8 cellular contexts compared by ENCODE assay signal in the genomic region with DNA sequence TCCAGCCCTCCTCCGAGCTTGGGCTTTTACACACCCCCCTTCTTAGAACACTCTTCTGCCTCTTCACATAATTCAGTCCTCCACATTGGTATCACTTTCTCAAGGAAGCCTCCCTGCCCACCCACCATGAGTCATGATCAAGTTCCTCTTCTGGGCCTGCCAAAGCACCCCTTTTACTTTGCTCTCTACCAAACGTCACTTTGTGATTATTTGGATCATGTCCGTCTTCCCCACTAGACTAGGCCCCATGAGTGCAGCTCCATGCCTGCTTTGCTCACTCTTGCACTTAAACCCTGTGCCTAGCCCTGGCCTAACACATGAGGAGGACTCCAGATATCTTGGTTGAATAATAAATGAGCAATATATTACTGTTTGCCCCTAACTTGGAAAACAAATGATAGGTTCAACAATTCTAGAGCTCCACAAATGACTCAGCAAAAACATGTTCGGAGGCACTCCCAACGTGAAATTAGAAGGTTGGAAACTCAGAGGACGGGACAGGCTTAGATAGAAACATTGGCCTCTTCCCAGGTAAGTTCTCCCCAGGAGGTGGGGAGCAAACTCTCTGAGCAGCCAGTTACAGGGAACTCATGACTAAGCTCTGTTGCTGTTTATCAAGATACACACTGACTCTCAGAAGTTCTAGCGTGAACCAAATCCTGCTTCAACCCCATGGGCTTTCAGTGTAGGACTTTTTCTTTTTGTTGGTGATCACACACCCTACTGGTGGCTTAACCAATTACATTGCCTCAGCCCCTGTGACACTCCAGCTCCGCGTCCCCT. TPM values are rescaled to one million over a fixed set of nuclear protein-coding genes. Genes with fewer than 3 reads are reported as not detected.
A peak's percentile ranks its signal among the peaks of the same experiment; 100 is the strongest.
DNase-seq lines count a peak whose midpoint lies in the region; ATAC-seq and TF ChIP-seq lines count a peak whose summit lies in the region.

No MANE protein-coding gene starts in this region.

- H3K27ac Mint-ChIP-seq in T-helper 1 cell treated with Interleukin-12 subunit alpha and Interleukin-12 subunit beta and Interleukin-4 antibody, amounts not matched to agents 30 μg/mL and 1 μg/mL, for 36 hours: peak overlapping the region; percentile 32
- H3K27ac Mint-ChIP-seq in stimulated activated naive B cell treated with anti-CD40 and anti-IgM and Interleukin-4, amounts not matched to agents 10 μg/mL and 1 μg/mL and 100 μg/mL, for 72 hours: peak overlapping the region; percentile 57

- no peak overlapping the region for H3K4me3 ChIP-seq in GM12865 (ENCODE audit: low read depth, low read length)
- H3K4me3 ChIP-seq in lower lobe of right lung: no peak overlapping the region

- peak; percentile 93 to 94 for ATAC-seq in lower lobe of right lung
- ATAC-seq in stimulated activated naive B cell treated with anti-CD40 and anti-IgM and Interleukin-4, amounts not matched to agents 10 μg/mL and 1 μg/mL and 100 μg/mL, for 72 hours (replicated peaks): peak; percentile 92 to 94
- ATAC-seq in GM21360 (IDR thresholded peaks at IDR 0.05; ENCODE audit: unreplicated experiment): no peak

- no peak overlapping the region for H3K27ac ChIP-seq in 22Rv1
- H3K27ac ChIP-seq in lower lobe of right lung: peak overlapping the region; percentile 69

- DNase-seq in GM12865 (ENCODE audit: low read depth): peak; percentile 87
- DNase-seq in Kasumi-1 (lab: John Stamatoyannopoulos, UW): peak; percentile 91 to 92
- DNase-seq in dermis blood vessel endothelial cell: peak; percentile 94
- peak; percentile 53 for DNase-seq in lower lobe of right lung
- DNase-seq in stimulated activated naive B cell treated with anti-CD40 and anti-IgM and Interleukin-4, amounts not matched to agents 10 μg/mL and 1 μg/mL and 100 μg/mL, for 72 hours: peak; percentile 54

- no peaks in the 10 kb centered on the region for H3K9me3 Mint-ChIP-seq in T-helper 1 cell treated with Interleukin-12 subunit alpha and Interleukin-12 subunit beta and Interleukin-4 antibody, amounts not matched to agents 30 μg/mL and 1 μg/mL, for 36 hours
- no peaks in the 10 kb centered on the region for H3K9me3 Mint-ChIP-seq in stimulated activated naive B cell treated with anti-CD40 and anti-IgM and Interleukin-4, amounts not matched to agents 10 μg/mL and 1 μg/mL and 100 μg/mL, for 72 hours

- peaks cover 28% of the 10 kb centered on the region for H3K4me1 ChIP-seq in lower lobe of right lung

- no peaks in the 10 kb centered on the region for H3K9me3 ChIP-seq in lower lobe of right lung

- no peak overlapping the region for H3K4me3 Mint-ChIP-seq in T-helper 1 cell treated with Interleukin-12 subunit alpha and Interleukin-12 subunit beta and Interleukin-4 antibody, amounts not matched to agents 30 μg/mL and 1 μg/mL, for 36 hours
- H3K4me3 Mint-ChIP-seq in stimulated activated naive B cell treated with anti-CD40 and anti-IgM and Interleukin-4, amounts not matched to agents 10 μg/mL and 1 μg/mL and 100 μg/mL, for 72 hours: peak overlapping the region; percentile 7 to 47

- peaks cover 1% of the 10 kb centered on the region for H3K27me3 Mint-ChIP-seq in T-helper 1 cell treated with Interleukin-12 subunit alpha and Interleukin-12 subunit beta and Interleukin-4 antibody, amounts not matched to agents 30 μg/mL and 1 μg/mL, for 36 hours (ENCODE audit: low read depth)
- peaks cover 4 to 6% of the 10 kb centered on the region in 2 donors for H3K27me3 Mint-ChIP-seq in stimulated activated naive B cell treated with anti-CD40 and anti-IgM and Interleukin-4, amounts not matched to agents 10 μg/mL and 1 μg/mL and 100 μg/mL, for 72 hours

- no peaks in the 10 kb centered on the region for H3K36me3 Mint-ChIP-seq in T-helper 1 cell treated with Interleukin-12 subunit alpha and Interleukin-12 subunit beta and Interleukin-4 antibody, amounts not matched to agents 30 μg/mL and 1 μg/mL, for 36 hours (ENCODE audit: low read depth)
- no peaks in the 10 kb centered on the region for H3K36me3 Mint-ChIP-seq in stimulated activated naive B cell treated with anti-CD40 and anti-IgM and Interleukin-4, amounts not matched to agents 10 μg/mL and 1 μg/mL and 100 μg/mL, for 72 hours

- H3K36me3 ChIP-seq in lower lobe of right lung: no peaks in the 10 kb centered on the region

- TF ChIP-seq CTCF in 22Rv1 (IDR thresholded peaks at IDR 0.05) (peak; percentile 49), GM12865 (IDR thresholded peaks at IDR 0.05; ENCODE audit: insufficient read depth, low read depth, low read length, missing control alignments) (peak; percentile 61), lower lobe of right lung (IDR thresholded peaks at IDR 0.05) (peak; percentile 73)

- intact Hi-C loops in lower lobe of right lung (cut with DNase I): no loop called here

- H3K4me1 Mint-ChIP-seq in T-helper 1 cell treated with Interleukin-12 subunit alpha and Interleukin-12 subunit beta and Interleukin-4 antibody, amounts not matched to agents 30 μg/mL and 1 μg/mL, for 36 hours (ENCODE audit: low read depth): peaks cover 7% of the 10 kb centered on the region
- peaks cover 6 to 15% of the 10 kb centered on the region in 2 donors for H3K4me1 Mint-ChIP-seq in stimulated activated naive B cell treated with anti-CD40 and anti-IgM and Interleukin-4, amounts not matched to agents 10 μg/mL and 1 μg/mL and 100 μg/mL, for 72 hours

- no peaks in the 10 kb centered on the region for H3K27me3 ChIP-seq in lower lobe of right lung (ENCODE audit: low read depth)

RNA-seq across cellular contexts. Expression of gene G6PC1, which starts 28.3 kb away (rescaled TPM):
- total RNA-seq in dermis blood vessel endothelial cell: not detected in 2 replicates
- not detected for total RNA-seq in lower lobe of right lung

RNA-seq across cellular contexts. Expression of gene AARSD1, which starts 35.3 kb away (rescaled TPM):
- total RNA-seq in dermis blood vessel endothelial cell: 16.5 and 20.3 TPM in 2 replicates
- total RNA-seq in lower lobe of right lung: 25.2 TPM

RNA-seq across cellular contexts. Expression of gene PTGES3L, which starts 51.0 kb away (rescaled TPM):
- total RNA-seq in dermis blood vessel endothelial cell (0.14 TPM in 1 of 2 replicates, not detected in the other), lower lobe of right lung (0.27 TPM)

RNA-seq across cellular contexts. Expression of gene RUNDC1, which starts 51.5 kb away (rescaled TPM):
- total RNA-seq in dermis blood vessel endothelial cell: 10.1 and 14.1 TPM in 2 replicates
- 17.1 TPM for total RNA-seq in lower lobe of right lung
